ENCODE assay signal across 28 cellular contexts in the genomic region with DNA sequence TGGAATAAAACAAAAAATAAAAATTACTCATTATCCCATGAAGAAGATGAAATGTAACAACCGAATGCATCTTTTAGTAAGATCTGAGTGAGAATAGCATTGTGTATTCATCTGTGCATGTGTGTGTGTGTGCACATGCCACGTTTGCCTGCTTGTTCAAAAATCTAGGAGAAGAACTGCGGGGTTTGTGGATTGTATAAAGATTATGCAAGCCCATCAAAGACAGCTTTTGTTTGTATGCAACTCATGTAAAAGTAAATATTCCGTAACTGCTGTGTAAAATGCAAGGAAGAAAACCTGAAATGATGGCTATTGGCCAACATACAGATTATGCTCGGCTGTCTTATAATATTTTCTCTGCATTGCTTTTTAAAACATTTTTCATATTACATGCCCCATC.
"Had no signal": no experiment of that assay in that cellular context is flagged by ENCODE, and none has a peak within 500 bp of the region (broad histone marks: within the 10 kb centered on the region; RNA-seq: fewer than 3 reads in every experiment).

No MANE protein-coding gene starts in this region.

- H3K27me3 ChIP-seq: colonic mucosa, esophagus muscularis mucosa, gastrocnemius medialis, gastroesophageal sphincter had no signal

- H3K36me3 ChIP-seq: colonic mucosa, esophagus muscularis mucosa, esophagus squamous epithelium, gastrocnemius medialis, gastroesophageal sphincter, heart left ventricle had no signal

- H3K27ac ChIP-seq: colonic mucosa, coronary artery, dorsolateral prefrontal cortex, epithelial cell of prostate, esophagus muscularis mucosa, esophagus squamous epithelium, foreskin keratinocyte, gastrocnemius medialis, gastroesophageal sphincter, heart left ventricle, heart right ventricle had no signal

- DNase-seq: colonic mucosa; cortex of kidney; dermis blood vessel endothelial cell; dorsolateral prefrontal cortex; effector CD4-positive, alpha-beta T cell; effector CD8-positive, alpha-beta T cell; effector memory CD8-positive, alpha-beta T cell; endodermal cell; erythroblast; esophagus squamous epithelium; foreskin fibroblast; foreskin keratinocyte; foreskin melanocyte; gastrocnemius medialis; glutamatergic neuron; head of caudate nucleus; heart left ventricle; heart right ventricle had no signal

- H3K4me3 ChIP-seq: colonic mucosa, coronary artery, esophagus muscularis mucosa, esophagus squamous epithelium, gastrocnemius medialis, gastroesophageal sphincter, heart left ventricle, heart right ventricle had no signal

- H3K27me3 Mint-ChIP-seq: dendritic cell treated with granulocyte-macrophage colony-stimulating factor and Interleukin-4, amounts not matched to agents 40 ng/mL and 50 ng/mL, for 4 days had no signal

- FAIRE-seq: colon, endometrium, endothelial cell of umbilical vein, frontal cortex had no signal

- H3K4me1 ChIP-seq: colonic mucosa, esophagus muscularis mucosa, esophagus squamous epithelium, foreskin keratinocyte, gastrocnemius medialis, gastroesophageal sphincter, heart left ventricle, heart right ventricle had no signal

- ATAC-seq: effector memory CD8-positive, alpha-beta T cell; esophagus mucosa; foreskin keratinocyte; gastrocnemius medialis; gastroesophageal sphincter; heart left ventricle; heart right ventricle had no signal

- H3K27ac Mint-ChIP-seq: dendritic cell treated with granulocyte-macrophage colony-stimulating factor and Interleukin-4, amounts not matched to agents 40 ng/mL and 50 ng/mL, for 4 days; effector memory CD8-positive, alpha-beta T cell; endodermal cell had no signal

- H3K9me3 ChIP-seq: colonic mucosa had no signal

- H3K4me3 Mint-ChIP-seq: dendritic cell treated with granulocyte-macrophage colony-stimulating factor and Interleukin-4, amounts not matched to agents 40 ng/mL and 50 ng/mL, for 4 days; effector memory CD8-positive, alpha-beta T cell; endodermal cell had no signal
